8 cellular contexts compared by ENCODE assay signal in genomic region chr3:185176756-185177359, GRCh38.
DNase-seq lines count a peak whose midpoint lies in the region; ATAC-seq and TF ChIP-seq lines count a peak whose summit lies in the region.

No MANE protein-coding gene starts in this region.

- DNase-seq in AG08395 (ENCODE audit: low spot score) (peak; percentile 48), GM10248 (ENCODE audit: extremely low spot score) (peak; percentile 29), NCI-H2196 (lab: John Stamatoyannopoulos, UW; ENCODE audit: unreplicated experiment) (peak; percentile 71), hippocampal formation (lab: John Stamatoyannopoulos, UW) (peak; percentile 12 to 21)
- peak; percentile 54 for DNase-seq in activated naive CD4-positive, alpha-beta T cell treated with anti-CD3 and anti-CD28 coated beads, Interleukin-2, amount 10 ng/mL, durations not matched to agents 7 days and 5 days
- peak in 2 of 3 experiments; percentile 2 to 34 for DNase-seq in stimulated activated CD4-positive, alpha-beta T cell treated with anti-CD3 and anti-CD28 coated beads, TNF-alpha, amount 100 ng/mL, for 24 hours (ENCODE audit: low read depth in 3 of 3)
- no peak for DNase-seq in activated effector memory CD4-positive, alpha-beta T cell treated with Interleukin-2 at 50 U/mL for 16 hours

- no peaks in the 10 kb centered on the region for H3K36me3 Mint-ChIP-seq in activated naive CD4-positive, alpha-beta T cell treated with anti-CD3 and anti-CD28 coated beads, Interleukin-2, amount 10 ng/mL, durations not matched to agents 7 days and 5 days

- ATAC-seq in HG02588 (IDR thresholded peaks at IDR 0.05; ENCODE audit: unreplicated experiment): no peak

- H3K4me1 Mint-ChIP-seq in activated naive CD4-positive, alpha-beta T cell treated with anti-CD3 and anti-CD28 coated beads, Interleukin-2, amount 10 ng/mL, durations not matched to agents 7 days and 5 days: no peaks in the 10 kb centered on the region

- peaks cover 11% of the 10 kb centered on the region for H3K27me3 Mint-ChIP-seq in activated naive CD4-positive, alpha-beta T cell treated with anti-CD3 and anti-CD28 coated beads, Interleukin-2, amount 10 ng/mL, durations not matched to agents 7 days and 5 days

- CTCF ChIA-PET in GM10248 (lab: Yijun Ruan, JAX): interaction anchor here (0.8 to 3.6 kb wide), 24 partner anchors 8 to 616 kb away, joined by 3 to 23 read pairs (median 5); partner anchors contain the start of gene EPHB3
- CTCF ChIA-PET in activated naive CD4-positive, alpha-beta T cell treated with anti-CD3 and anti-CD28 coated beads, Interleukin-2, amount 10 ng/mL, durations not matched to agents 7 days and 5 days (lab: Charles Lee): interaction anchor here (0.8 to 2.1 kb wide), 9 partner anchors 94 to 616 kb away, joined by 3 to 6 read pairs (median 3); partner anchors contain the start of gene EPHB3

- peak; percentile 70 for TF ChIP-seq CTCF in GM10248 (IDR thresholded peaks at IDR 0.05; ENCODE audit: control extremely low read depth, extremely low read depth, low read depth, missing control alignments)

- H3K4me3 Mint-ChIP-seq in activated naive CD4-positive, alpha-beta T cell treated with anti-CD3 and anti-CD28 coated beads, Interleukin-2, amount 10 ng/mL, durations not matched to agents 7 days and 5 days: no peak overlapping the region

- H3K27ac Mint-ChIP-seq in activated naive CD4-positive, alpha-beta T cell treated with anti-CD3 and anti-CD28 coated beads, Interleukin-2, amount 10 ng/mL, durations not matched to agents 7 days and 5 days: no peak overlapping the region

- POLR2A ChIA-PET in GM10248 (lab: Yijun Ruan, JAX): interaction anchor here (0.6 kb wide), 1 partner anchor 82 kb away, joined by 3 read pairs; no protein-coding TSS in a partner anchor

- no peaks in the 10 kb centered on the region for H3K9me3 Mint-ChIP-seq in activated naive CD4-positive, alpha-beta T cell treated with anti-CD3 and anti-CD28 coated beads, Interleukin-2, amount 10 ng/mL, durations not matched to agents 7 days and 5 days
